In genomic region chr4:95191537-95191936, GRCh38 we compare ENCODE assay signal across 20 cellular contexts.
"Had no signal": no experiment of that assay in that cellular context is flagged by ENCODE, and none has a peak within 500 bp of the region (broad histone marks: within the 10 kb centered on the region; RNA-seq: fewer than 3 reads in every experiment).

No MANE protein-coding gene starts in this region.

- H3K4me1 ChIP-seq: stomach, tibial nerve had no signal

- H3K36me3 Mint-ChIP-seq: immature natural killer cell; natural killer cell treated with Interleukin-12 subunit alpha and Interleukin-12 subunit beta and Interleukin-15 and Interleukin-18, amount 100 ng/mL, for 72 hours; T-cell had no signal

- H3K36me3 ChIP-seq: adrenal gland, ovary, stomach, tibial nerve, WERI-Rb-1 had no signal

- H3K27me3 Mint-ChIP-seq: activated CD4-positive, alpha-beta T cell treated with anti-CD3 and anti-CD28 coated beads for 36 hours; activated CD8-positive, alpha-beta T cell treated with anti-CD3 and anti-CD28 coated beads for 36 hours; dendritic cell treated with granulocyte-macrophage colony-stimulating factor and Interleukin-4, amounts not matched to agents 40 ng/mL and 50 ng/mL, for 4 days; natural killer cell treated with Interleukin-12 subunit alpha and Interleukin-12 subunit beta and Interleukin-15 and Interleukin-18, amount 100 ng/mL, for 72 hours; T-cell had no signal

- DNase-seq: activated CD4-positive, alpha-beta T cell treated with anti-CD3 and anti-CD28 coated beads for 36 hours; activated CD8-positive, alpha-beta memory T cell treated with anti-CD3 and anti-CD28 coated beads, Interleukin-2, amount 50 U/mL, for 4 hours; activated CD8-positive, alpha-beta T cell treated with anti-CD3 and anti-CD28 coated beads for 36 hours; activated naive CD4-positive, alpha-beta T cell treated with anti-CD3 and anti-CD28 coated beads for 36 hours; adrenal gland; erythroblast; immature natural killer cell; left colon; ovary; stimulated activated CD4-positive, alpha-beta T cell treated with anti-CD3 and anti-CD28 coated beads, Interleukin-4, amount 100 ng/mL, for 1 hour; stimulated activated CD8-positive, alpha-beta memory T cell treated with anti-CD3 and anti-CD28 coated beads, Interleukin-4, amount 100 ng/mL, for 48 hours; stomach; T-cell had no signal

- ATAC-seq: activated CD4-positive, alpha-beta T cell treated with anti-CD3 and anti-CD28 coated beads for 36 hours; activated CD8-positive, alpha-beta T cell treated with anti-CD3 and anti-CD28 coated beads for 36 hours; left colon; mucosa of descending colon; T-cell had no signal

- H3K27me3 ChIP-seq: adrenal gland, ovary, tibial nerve had no signal

- H3K9me3 Mint-ChIP-seq: activated CD8-positive, alpha-beta T cell treated with anti-CD3 and anti-CD28 coated beads for 36 hours; activated naive CD4-positive, alpha-beta T cell treated with anti-CD3 and anti-CD28 coated beads for 36 hours; dendritic cell treated with granulocyte-macrophage colony-stimulating factor and Interleukin-4, amounts not matched to agents 40 ng/mL and 50 ng/mL, for 4 days had no signal

- H3K4me3 Mint-ChIP-seq: activated CD4-positive, alpha-beta T cell treated with anti-CD3 and anti-CD28 coated beads for 36 hours; activated CD8-positive, alpha-beta T cell treated with anti-CD3 and anti-CD28 coated beads for 36 hours; activated naive CD4-positive, alpha-beta T cell treated with anti-CD3 and anti-CD28 coated beads for 36 hours; dendritic cell treated with granulocyte-macrophage colony-stimulating factor and Interleukin-4, amounts not matched to agents 40 ng/mL and 50 ng/mL, for 4 days; immature natural killer cell; natural killer cell treated with Interleukin-12 subunit alpha and Interleukin-12 subunit beta and Interleukin-15 and Interleukin-18, amount 100 ng/mL, for 72 hours had no signal

- H3K9me3 ChIP-seq: adrenal gland, mucosa of descending colon, ovary, stomach, tibial nerve had no signal

- H3K27ac ChIP-seq: adrenal gland, ovary, SK-N-MC, stomach, tibial nerve, WERI-Rb-1 had no signal

- H3K4me3 ChIP-seq: adrenal gland, lung, mucosa of descending colon, ovary, stomach, tibial nerve had no signal

- H3K27ac Mint-ChIP-seq: activated CD4-positive, alpha-beta T cell treated with anti-CD3 and anti-CD28 coated beads for 36 hours; activated CD8-positive, alpha-beta T cell treated with anti-CD3 and anti-CD28 coated beads for 36 hours; activated naive CD4-positive, alpha-beta T cell treated with anti-CD3 and anti-CD28 coated beads for 36 hours; dendritic cell treated with granulocyte-macrophage colony-stimulating factor and Interleukin-4, amounts not matched to agents 40 ng/mL and 50 ng/mL, for 4 days; immature natural killer cell; natural killer cell treated with Interleukin-12 subunit alpha and Interleukin-12 subunit beta and Interleukin-15 and Interleukin-18, amount 100 ng/mL, for 72 hours; T-cell had no signal
